In genomic region chr3:8176759-8177483, GRCh38 we compare ENCODE assay signal across 7 cellular contexts.
A peak's percentile ranks its signal among the peaks of the same experiment; 100 is the strongest.
DNase-seq lines count a peak whose midpoint lies in the region; ATAC-seq and TF ChIP-seq lines count a peak whose summit lies in the region.
"Not testable (repeated sequence)": the region's sequence is repeated elsewhere in the genome, so short reads cannot be mapped to it uniquely, and the experiment has no call there.

No MANE protein-coding gene starts in this region.

- CTCF ChIA-PET in PC-3 (lab: Charles Lee); mammary epithelial cell (lab: Charles Lee; ENCODE audit: low non-redundant PET): not testable (repeated sequence)

- not testable (repeated sequence) for BruUV-seq in PC-3 (replicated peaks; lab: Mats Ljungman, UMichigan); mammary epithelial cell (replicated peaks; lab: Mats Ljungman, UMichigan)

- peak overlapping the region; percentile 96 for H3K4ac ChIP-seq in mesendoderm (ENCODE audit: low read depth, low read length)

- H3K4me2 ChIP-seq in PC-3 (ENCODE audit: low read length); mammary epithelial cell (ENCODE audit: insufficient read depth, low read depth, low read length); mesendoderm (ENCODE audit: low read length): not testable (repeated sequence)

- not testable (repeated sequence) for H3K36me3 ChIP-seq in PC-3 (ENCODE audit: low read depth, low read length); mammary epithelial cell (ENCODE audit: insufficient read depth, low read length); mesendoderm (ENCODE audit: control insufficient read depth, insufficient read depth, low read length)

- H3K27me3 ChIP-seq in PC-3 (ENCODE audit: low read length) = peaks cover 16% of the 10 kb centered on the region
- H3K27me3 ChIP-seq in mammary epithelial cell (ENCODE audit: insufficient read depth, low read length); mesendoderm (ENCODE audit: insufficient read depth, low read length, poor library complexity): not testable (repeated sequence)

- H3K56ac ChIP-seq in mesendoderm (ENCODE audit: low read length) = peak overlapping the region; percentile 65

- not testable (repeated sequence) for H4K20me1 ChIP-seq in PC-3 (ENCODE audit: low read length); mammary epithelial cell (ENCODE audit: insufficient read depth, low read length)

- not testable (repeated sequence) for H3K79me2 ChIP-seq in PC-3 (ENCODE audit: low read length); mammary epithelial cell (ENCODE audit: insufficient read depth, low read length); mesendoderm (ENCODE audit: control insufficient read depth, insufficient read depth, low read length)

- H3K4me1 ChIP-seq in PC-3 (ENCODE audit: insufficient read depth, low read length); mammary epithelial cell (ENCODE audit: insufficient read depth, low read length); mesendoderm (ENCODE audit: control insufficient read depth, low read depth, low read length): not testable (repeated sequence)

- not testable (repeated sequence) for H3K23ac ChIP-seq in mesendoderm (ENCODE audit: low read length)

- H3K9me3 ChIP-seq in PC-3 (ENCODE audit: low read length); mammary epithelial cell (replicated peaks; ENCODE audit: insufficient read depth, low read length): not testable (repeated sequence)

- not testable (repeated sequence) for H2AFZ ChIP-seq in PC-3 (ENCODE audit: low read length); mammary epithelial cell (ENCODE audit: low read depth, low read length)

- not testable (repeated sequence) for ATAC-seq in PC-3, SK-N-SH treated with all-trans-retinoic acid at 6 μM for 48 hours
- ATAC-seq in esophagus mucosa = peak; percentile 98

- not testable (repeated sequence) for H3K9ac ChIP-seq in PC-3 (ENCODE audit: low read length); mammary epithelial cell (ENCODE audit: insufficient read depth, low read length)
- H3K9ac ChIP-seq in mesendoderm (ENCODE audit: low read length) = peak overlapping the region; percentile 44

- not testable (repeated sequence) for H2BK15ac ChIP-seq in mesendoderm (replicated peaks; ENCODE audit: low read depth)

- H3K9me2 ChIP-seq in PC-3 (replicated peaks; ENCODE audit: low read length) = not testable (repeated sequence)

- H2BK120ac ChIP-seq in mesendoderm (ENCODE audit: low read depth, low read length) = peak overlapping the region; percentile 36

- WGBS in mammary epithelial cell (ENCODE audit: low coverage, missing lambda C conversion rate) = 70% methylated on average over 3 of the region's 10 CpGs
- WGBS in mesendoderm (ENCODE audit: extremely low coverage, insufficient coverage, low lambda C conversion rate) = no CpG with 5 or more reads among the region's 10 CpGs

- intact Hi-C loops in PC-3 (cut with micrococcal nuclease); mammary epithelial cell (cut with micrococcal nuclease): not testable (repeated sequence)

- not testable (repeated sequence) for H2AK5ac ChIP-seq in mesendoderm (ENCODE audit: low read length)

- H4K5ac ChIP-seq in mesendoderm (ENCODE audit: low read length) = not testable (repeated sequence)

- not testable (repeated sequence) for H3F3A ChIP-seq in PC-3 (ENCODE audit: low read length, unreplicated experiment)

- H4K8ac ChIP-seq in mesendoderm (ENCODE audit: low read depth, low read length) = not testable (repeated sequence)

- H3K79me1 ChIP-seq in mesendoderm (ENCODE audit: low read length) = not testable (repeated sequence)

- peak overlapping the region; percentile 98 for H2BK5ac ChIP-seq in mesendoderm (ENCODE audit: low read length)

- in situ Hi-C loops in mammary epithelial cell (cut with MboI; ENCODE audit: low sequenced_read_pairs in 2 of 2) = not testable (repeated sequence)

- H3K27ac ChIP-seq in PC-3 (ENCODE audit: low read length); mammary epithelial cell (ENCODE audit: insufficient read depth, low read depth, low read length): not testable (repeated sequence)
- peak overlapping the region; percentile 93 for H3K27ac ChIP-seq in mesendoderm (ENCODE audit: low read depth, low read length)

- H3K4me3 ChIP-seq in PC-3 (ENCODE audit: low read length); mammary epithelial cell (replicated peaks in 1 of 3; ENCODE audit: insufficient read depth in 1 of 3, low read depth in 2 of 3, low read length in 3 of 3); mesendoderm (ENCODE audit: low read length): not testable (repeated sequence)

- TF ChIP-seq CTCF in PC-3 (conservative IDR thresholded peaks at IDR 0.05; ENCODE audit: low read depth, low read length); mammary epithelial cell (conservative IDR thresholded peaks at IDR 0.05 in 1 of 2, IDR thresholded peaks at IDR 0.05 in 1 of 2; ENCODE audit: extremely low read depth in 1 of 2, insufficient read depth in 1 of 2, low read depth in 1 of 2, low read length in 2 of 2): not testable (repeated sequence)

- POLR2A ChIA-PET in PC-3 (lab: Charles Lee; ENCODE audit: unreplicated experiment) = not testable (repeated sequence)

- dilution Hi-C loops in mammary epithelial cell (cut with HindIII; ENCODE audit: low sequenced_read_pairs) = not testable (repeated sequence)

- peak overlapping the region; percentile 86 for H3K18ac ChIP-seq in mesendoderm (ENCODE audit: low read length)

- DNase-seq in EL (peak; percentile 1), LoVo (ENCODE audit: low spot score) (peak; percentile 2), PC-3 (peak; percentile 60), mammary epithelial cell (peak; percentile 17), mesendoderm (peak; percentile 82)

TF ChIP-seq in SK-N-SH treated with all-trans-retinoic acid at 6 μM for 48 hours, 23 proteins besides CTCF, POLR2A, EP300 and RAD21:
- TF ChIP-seq ISL1 (CRISPR knock-in tag; IDR thresholded peaks at IDR 0.05) = peak; percentile 59

Comparison
In these comparisons a context has a peak if more than half of its experiments do, and no peak if none do; other contexts are left out.
1. DNase-seq: peak in every context shown above with its lines; median percentile 82 in mesendoderm; 60 in PC-3; 17 in mammary epithelial cell; 2 in LoVo; 1 in EL.